ENCODE assay signal across 27 cellular contexts in the genomic region with DNA sequence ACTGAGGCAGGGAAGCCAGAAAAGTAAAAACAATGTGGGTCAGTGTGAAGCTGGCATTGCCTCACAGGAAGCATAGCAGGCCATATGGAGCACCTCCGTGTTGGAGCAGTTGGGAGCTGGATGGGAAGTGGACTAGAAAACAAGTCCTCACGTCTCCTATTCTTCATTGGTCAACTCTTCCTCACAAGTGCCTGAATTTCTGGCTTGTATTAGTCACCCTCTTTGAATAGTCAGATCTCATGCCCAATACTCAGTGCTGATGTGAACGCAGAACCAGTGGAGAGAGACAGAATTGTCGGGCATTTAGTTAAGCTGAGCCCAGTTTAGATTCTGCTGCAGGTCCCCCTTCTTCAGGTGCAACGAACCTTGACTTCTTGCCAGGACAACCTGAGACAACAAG. TPM values are rescaled to one million over a fixed set of nuclear protein-coding genes. Genes with fewer than 3 reads are reported as not detected.
"Had no signal": no experiment of that assay in that cellular context is flagged by ENCODE, and none has a peak within 500 bp of the region (broad histone marks: within the 10 kb centered on the region; RNA-seq: fewer than 3 reads in every experiment).

No MANE protein-coding gene starts in this region.

- H3K4me3 Mint-ChIP-seq: activated CD4-positive, alpha-beta T cell treated with anti-CD3 and anti-CD28 coated beads, Interleukin-2, amount 10 ng/mL, durations not matched to agents 7 days and 5 days; activated CD8-positive, alpha-beta T cell treated with anti-CD3 and anti-CD28 coated beads, Interleukin-2, amount 10 ng/mL, durations not matched to agents 7 days and 5 days; activated naive CD4-positive, alpha-beta T cell treated with anti-CD3 and anti-CD28 coated beads, Interleukin-2, amount 50 U/mL, for 24 hours; activated T-cell treated with anti-CD3 and anti-CD28 coated beads, Interleukin-2, amount 50 U/mL, for 24 hours had no signal

- H3K9me3 Mint-ChIP-seq: activated CD4-positive, alpha-beta T cell treated with anti-CD3 and anti-CD28 coated beads, Interleukin-2, amount 10 ng/mL, durations not matched to agents 7 days and 5 days; activated naive CD4-positive, alpha-beta T cell treated with anti-CD3 and anti-CD28 coated beads, Interleukin-2, amount 50 U/mL, for 24 hours; activated T-cell treated with anti-CD3 and anti-CD28 coated beads, Interleukin-2, amount 50 U/mL, for 24 hours; activated T-helper 2 cell treated with anti-CD3 and anti-CD28 coated beads, Interferon-gamma antibody, Interleukin-2, Interleukin-4, amounts not matched to agents 10 μg/mL and 5 μg/mL and 100 μg/mL, durations not matched to agents 14 hours and 24 hours and 36 hours had no signal

- H3K36me3 Mint-ChIP-seq: activated naive CD4-positive, alpha-beta T cell treated with anti-CD3 and anti-CD28 coated beads, Interleukin-2, amount 50 U/mL, for 24 hours had no signal

- ATAC-seq: activated CD8-positive, alpha-beta T cell treated with anti-CD3 and anti-CD28 coated beads, Interleukin-2, amount 10 ng/mL, durations not matched to agents 7 days and 5 days; body of pancreas; Panc1 had no signal

- H3K27ac Mint-ChIP-seq: activated CD4-positive, alpha-beta T cell treated with anti-CD3 and anti-CD28 coated beads, Interleukin-2, amount 10 ng/mL, durations not matched to agents 7 days and 5 days; activated CD8-positive, alpha-beta T cell treated with anti-CD3 and anti-CD28 coated beads, Interleukin-2, amount 10 ng/mL, durations not matched to agents 7 days and 5 days; activated naive CD4-positive, alpha-beta T cell treated with anti-CD3 and anti-CD28 coated beads, Interleukin-2, amount 50 U/mL, for 24 hours; activated T-cell treated with anti-CD3 and anti-CD28 coated beads, Interleukin-2, amount 50 U/mL, for 24 hours; activated T-helper 2 cell treated with anti-CD3 and anti-CD28 coated beads, Interferon-gamma antibody, Interleukin-2, Interleukin-4, amounts not matched to agents 10 μg/mL and 5 μg/mL and 100 μg/mL, durations not matched to agents 14 hours and 24 hours and 36 hours had no signal

- H3K4me1 Mint-ChIP-seq: activated CD4-positive, alpha-beta T cell treated with anti-CD3 and anti-CD28 coated beads, Interleukin-2, amount 10 ng/mL, durations not matched to agents 7 days and 5 days; activated naive CD4-positive, alpha-beta T cell treated with anti-CD3 and anti-CD28 coated beads, Interleukin-2, amount 50 U/mL, for 24 hours had no signal

- DNase-seq: activated CD4-positive, alpha-beta T cell treated with anti-CD3 and anti-CD28 coated beads, Interleukin-2, amount 10 ng/mL, durations not matched to agents 7 days and 5 days; activated CD4-positive, alpha-beta T cell treated with anti-CD3 and anti-CD28 coated beads, Interleukin-2, amount 50 U/mL, for 48 hours; activated CD8-positive, alpha-beta T cell treated with anti-CD3 and anti-CD28 coated beads, Interleukin-2, amount 10 ng/mL, durations not matched to agents 7 days and 5 days; activated gamma-delta T cell; activated naive CD4-positive, alpha-beta T cell treated with Interleukin-2 at 50 U/mL for 16 hours; activated T-cell treated with anti-CD3 and anti-CD28 coated beads, Interleukin-2, amount 50 U/mL, for 24 hours; adrenal gland; body of pancreas; cerebellar nuclear complex; MV-4-11; NCI-H1092; NCI-H1436 treated with DMSO at 0.1 percent for 48 hours; NCI-H1694 treated with DMSO at 0.1 percent for 48 hours; NCI-H2029; NCI-H345; NCI-H526; NCI-H774; SHP77; SJCRH30; T1000 had no signal

RNA-seq across cellular contexts. Expression of gene RSPO3, which starts 22.3 kb away (rescaled TPM):
- total RNA-seq: activated CD4-positive, alpha-beta T cell treated with anti-CD3 and anti-CD28 coated beads, Interleukin-2, amount 10 ng/mL, durations not matched to agents 7 days and 5 days; activated CD8-positive, alpha-beta T cell treated with anti-CD3 and anti-CD28 coated beads, Interleukin-2, amount 10 ng/mL, durations not matched to agents 7 days and 5 days; activated T-helper 2 cell treated with anti-CD3 and anti-CD28 coated beads, Interferon-gamma antibody, Interleukin-2, Interleukin-4, amounts not matched to agents 10 μg/mL and 5 μg/mL and 100 μg/mL, durations not matched to agents 14 hours and 24 hours and 36 hours; MCF 10A; RPMI7951; SJCRH30; T-helper 1 cell treated with Interleukin-12 subunit alpha and Interleukin-12 subunit beta and Interleukin-4 antibody, amounts not matched to agents 30 ng/mL and 1 ng/mL, for 36 hours; T-helper 2 cell treated with Interferon-gamma antibody and Interleukin-4, amounts not matched to agents 100 ng/mL and 5 ng/mL, for 36 hours had no signal
